Comparison of ENCODE assay signal across 8 cellular contexts in genomic region chr18:21675354-21675753, GRCh38. TPM values are rescaled to one million over a fixed set of nuclear protein-coding genes. Genes with fewer than 3 reads are reported as not detected.
DNase-seq lines count a peak whose midpoint lies in the region; ATAC-seq, FAIRE-seq and TF ChIP-seq lines count a peak whose summit lies in the region.
"Not testable (repeated sequence)": the region's sequence is repeated elsewhere in the genome, so short reads cannot be mapped to it uniquely, and the experiment has no call there.

No MANE protein-coding gene starts in this region.

- 0 out of 6 replicates have a peak, but pooled peaks of 1 of the 2 experiments have one; percentile 25 for ATAC-seq in A549
- not testable (repeated sequence) for ATAC-seq in HepG2; stimulated activated naive CD8-positive, alpha-beta T cell treated with anti-CD3 and anti-CD28 coated beads, Interleukin-15, amount 100 ng/mL, for 72 hours

- POLR2A ChIA-PET in A549 (lab: Yijun Ruan, JAX) (interaction anchor here (0.8 kb wide), 1 partner anchor 29 kb away, joined by 3 read pairs; the partner anchor contains the start of gene ABHD3), HepG2 (lab: Yijun Ruan, JAX) (interaction anchor here (1.3 kb wide), 1 partner anchor 11 kb away, joined by 3 read pairs; no protein-coding TSS in a partner anchor)

- DNase-seq in A549 (ENCODE audit: low read depth in 1 of 2, low spot score in 1 of 2) = peak in 1 of 2 experiments; percentile 24
- not testable (repeated sequence) for DNase-seq in H54 (ENCODE audit: insufficient read length, low spot score); HepG2 (ENCODE audit: low spot score)
- peak; percentile 6 for DNase-seq in NT2/D1 (ENCODE audit: low read depth, low spot score)
- peak; percentile 34 to 47 for DNase-seq in activated CD4-positive, alpha-beta T cell treated with anti-CD3 and anti-CD28 coated beads, Interleukin-2, amount 50 U/mL, for 48 hours
- DNase-seq in activated naive CD4-positive, alpha-beta T cell treated with anti-CD3 and anti-CD28 coated beads for 36 hours = peak; percentile 19
- DNase-seq in epithelial cell of esophagus (ENCODE audit: low read depth) = peak; percentile 67
- peak; percentile 4 to 34 for DNase-seq in stimulated activated naive CD8-positive, alpha-beta T cell treated with anti-CD3 and anti-CD28 coated beads, Interleukin-15, amount 100 ng/mL, for 72 hours

- in situ Hi-C loops in HepG2 (cut with HindIII; ENCODE audit: extremely low pct_ligation_motif_present, low pct_unique_long_range_greater_than_20kb) = not testable (repeated sequence)

- intact Hi-C loops in activated naive CD4-positive, alpha-beta T cell treated with anti-CD3 and anti-CD28 coated beads for 36 hours (cut with micrococcal nuclease); HepG2 (cut with micrococcal nuclease; ENCODE audit: unreplicated experiment): not testable (repeated sequence)

- H3K4me3 ChIP-seq in A549; NT2/D1 (ENCODE audit: insufficient read length, low read depth); epithelial cell of esophagus (ENCODE audit: low read length); HepG2 (replicated peaks in 1 of 3; ENCODE audit: insufficient read depth in 1 of 3, low read depth in 2 of 3, low read length in 3 of 3): not testable (repeated sequence)

- WGBS in A549 (ENCODE audit: missing lambda C conversion rate) = 46% methylated on average over 8 of the region's 8 CpGs
- WGBS in HepG2 (ENCODE audit: low lambda C conversion rate) = 92% methylated on average over 8 of the region's 8 CpGs

- CTCF ChIA-PET in A549 (lab: Yijun Ruan, JAX) = interaction anchor here (1.4 kb wide), 1 partner anchor 29 kb away, joined by 5 read pairs; the partner anchor contains the start of gene ABHD3
- CTCF ChIA-PET in activated naive CD4-positive, alpha-beta T cell treated with anti-CD3 and anti-CD28 coated beads for 36 hours (lab: Charles Lee); HepG2 (lab: Yijun Ruan, JAX; ENCODE audit: low intra/inter-chr PET ratio, low total read pairs): not testable (repeated sequence)

- H3K4me2 ChIP-seq in A549 = peak overlapping the region; percentile 56
- not testable (repeated sequence) for H3K4me2 ChIP-seq in HepG2 (ENCODE audit: low read depth, low read length)

- not testable (repeated sequence) for H3K9ac ChIP-seq in NT2/D1 (ENCODE audit: insufficient read length, low read depth); HepG2 (ENCODE audit: insufficient read depth, low read depth, low read length)

- not testable (repeated sequence) for H3K27me3 Mint-ChIP-seq in activated naive CD4-positive, alpha-beta T cell treated with anti-CD3 and anti-CD28 coated beads for 36 hours (ENCODE audit: low read depth); stimulated activated naive CD8-positive, alpha-beta T cell treated with anti-CD3 and anti-CD28 coated beads, Interleukin-15, amount 100 ng/mL, for 72 hours

- not testable (repeated sequence) for FAIRE-seq in A549 (lab: Jason Lieb, UNC); HepG2 (lab: Jason Lieb, UNC)
- peak; percentile 52 for FAIRE-seq in H54 (lab: Jason Lieb, UNC)

- not testable (repeated sequence) for TF ChIP-seq POLR2A in A549 (IDR thresholded peaks at IDR 0.05; ENCODE audit: low read length); H54 (IDR thresholded peaks at IDR 0.05; ENCODE audit: low read depth, low read length); HepG2 (IDR thresholded peaks at IDR 0.05; ENCODE audit: insufficient read depth in 1 of 2, low read depth in 2 of 2, low read length in 2 of 2)

- H3K9me3 Mint-ChIP-seq in activated naive CD4-positive, alpha-beta T cell treated with anti-CD3 and anti-CD28 coated beads for 36 hours; stimulated activated naive CD8-positive, alpha-beta T cell treated with anti-CD3 and anti-CD28 coated beads, Interleukin-15, amount 100 ng/mL, for 72 hours: not testable (repeated sequence)

- not testable (repeated sequence) for H3K9me3 ChIP-seq in A549; NT2/D1 (ENCODE audit: insufficient read depth, low read length); HepG2 (ENCODE audit: low read length)

- not testable (repeated sequence) for H3K27ac Mint-ChIP-seq in activated naive CD4-positive, alpha-beta T cell treated with anti-CD3 and anti-CD28 coated beads for 36 hours; stimulated activated naive CD8-positive, alpha-beta T cell treated with anti-CD3 and anti-CD28 coated beads, Interleukin-15, amount 100 ng/mL, for 72 hours

- 0 out of 5 replicates have a peak, but pooled peaks of 1 of the 2 experiments have one; percentile 23 for TF ChIP-seq EP300 in A549 (IDR thresholded peaks at IDR 0.05)
- not testable (repeated sequence) for TF ChIP-seq EP300 in HepG2 (IDR thresholded peaks at IDR 0.05; ENCODE audit: low read depth in 2 of 2, low read length in 2 of 2); HepG2 (CRISPR knock-in tag; IDR thresholded peaks at IDR 0.05; ENCODE audit: borderline replicate concordance)

- H3K4me1 Mint-ChIP-seq in activated naive CD4-positive, alpha-beta T cell treated with anti-CD3 and anti-CD28 coated beads for 36 hours (ENCODE audit: low read depth); stimulated activated naive CD8-positive, alpha-beta T cell treated with anti-CD3 and anti-CD28 coated beads, Interleukin-15, amount 100 ng/mL, for 72 hours: not testable (repeated sequence)

- H3K4me3 Mint-ChIP-seq in activated naive CD4-positive, alpha-beta T cell treated with anti-CD3 and anti-CD28 coated beads for 36 hours; stimulated activated naive CD8-positive, alpha-beta T cell treated with anti-CD3 and anti-CD28 coated beads, Interleukin-15, amount 100 ng/mL, for 72 hours: not testable (repeated sequence)

- H3K36me3 Mint-ChIP-seq in activated naive CD4-positive, alpha-beta T cell treated with anti-CD3 and anti-CD28 coated beads for 36 hours (ENCODE audit: low read depth) = not testable (repeated sequence)

- H3K79me2 ChIP-seq in HepG2 (ENCODE audit: insufficient read depth, low read length) = not testable (repeated sequence)

- peaks cover 12% of the 10 kb centered on the region for H3K36me3 ChIP-seq in NT2/D1 (ENCODE audit: insufficient read depth, insufficient read length, low read length)
- H3K36me3 ChIP-seq in HepG2 (replicated peaks in 1 of 2; ENCODE audit: control insufficient read depth in 1 of 2, insufficient read depth in 2 of 2, low read length in 2 of 2) = not testable (repeated sequence)

- TF ChIP-seq RAD21 in A549 (conservative IDR thresholded peaks at IDR 0.05 in 1 of 2, IDR thresholded peaks at IDR 0.05 in 1 of 2); HepG2 (CRISPR knock-in tag; IDR thresholded peaks at IDR 0.05): not testable (repeated sequence)

- TF ChIP-seq CTCF in A549 (IDR thresholded peaks at IDR 0.05); epithelial cell of esophagus (IDR thresholded peaks at IDR 0.05; ENCODE audit: insufficient read depth, low read depth, low read length, missing control alignments); HepG2 (CRISPR knock-in tag; IDR thresholded peaks at IDR 0.05): not testable (repeated sequence)

- H2AFZ ChIP-seq in HepG2 (ENCODE audit: low read length) = not testable (repeated sequence)

- not testable (repeated sequence) for BruUV-seq in HepG2 (replicated peaks; lab: Mats Ljungman, UMichigan)

- H3K27me3 ChIP-seq in NT2/D1 (ENCODE audit: insufficient read depth, insufficient read length); HepG2 (ENCODE audit: control insufficient read depth in 1 of 2, insufficient read depth in 2 of 2, low read length in 2 of 2): not testable (repeated sequence)

- H3K4me1 ChIP-seq in A549 (peaks cover 50% of the 10 kb centered on the region), HepG2 (ENCODE audit: insufficient read depth, low read length) (0 out of 2 replicates have a peak, but pooled peaks cover 12% of the 10 kb centered on the region)
- not testable (repeated sequence) for H3K4me1 ChIP-seq in NT2/D1 (ENCODE audit: insufficient read depth, insufficient read length)

- peak overlapping the region; percentile 63 to 81; a peak in 5 of 6 replicates for H3K27ac ChIP-seq in A549
- H3K27ac ChIP-seq in HepG2 (ENCODE audit: extremely low read length, insufficient read depth, low read length) = not testable (repeated sequence)

- H4K20me1 ChIP-seq in HepG2 (ENCODE audit: insufficient read depth, low read length) = not testable (repeated sequence)

RNA-seq across cellular contexts. Expression of gene ABHD3, which starts 29.2 kb away (rescaled TPM):
- polyA plus RNA-seq in A549 (2011; rRNA removed) = 24.4 and 24.7 TPM in 2 replicates
- 14.5 and 15.6 TPM in 2 replicates for polyA plus RNA-seq in A549 (2012; cell fraction: cytosol; rRNA removed)
- 15.9 and 21.2 TPM in 2 replicates for polyA plus RNA-seq in A549 (2012; cell fraction: nucleus; rRNA removed)
- 20.9 to 28.0 TPM (median 23.7 TPM) in 3 replicates for polyA plus RNA-seq in A549 (2017; fragmentation: RNase III; extraction: RNeasy Plus Mini Kit Qiagen cat#74134 plus additional on column Dnase treatment)
- polyA minus RNA-seq in A549 (2011; rRNA and poly(A)+ RNA removed) = 10.6 and 14.1 TPM in 2 replicates
- 10 to 100 TPM; 14.3 to 14.5 TPM for total RNA-seq in activated naive CD4-positive, alpha-beta T cell treated with anti-CD3 and anti-CD28 coated beads for 36 hours
- 14.2 and 32.1 TPM in 2 replicates for total RNA-seq in HepG2 (2016; rRNA removed; fragmentation: Illumina TruSeq; extraction: Trizol)
- total RNA-seq in HepG2 (2016; cell fraction: cytosol; rRNA removed; fragmentation: Illumina TruSeq; extraction: Trizol; ENCODE audit: low read depth) = 6.1 and 6.5 TPM in 2 replicates
- 12.7 and 32.7 TPM in 2 replicates for total RNA-seq in HepG2 (2016; cell fraction: insoluble cytoplasmic fraction; rRNA removed; fragmentation: Illumina TruSeq; extraction: Trizol)
- total RNA-seq in HepG2 (2016; cell fraction: membrane; rRNA removed; fragmentation: Illumina TruSeq; extraction: Trizol) = 6.4 and 8.1 TPM in 2 replicates
- 44.8 and 49.9 TPM in 2 replicates for total RNA-seq in HepG2 (2016; cell fraction: nucleus; rRNA removed; fragmentation: Illumina TruSeq; extraction: Trizol)
- polyA plus RNA-seq in HepG2 (2011; rRNA removed) = 37.3 and 40.2 TPM in 2 replicates
- 17.9 and 27.7 TPM in 2 replicates for polyA plus RNA-seq in HepG2 (2011; cell fraction: cytosol; rRNA removed)
- 33.5 and 40.4 TPM in 2 replicates for polyA plus RNA-seq in HepG2 (2011; cell fraction: nucleus; rRNA removed)
- 28.3 and 31.8 TPM in 2 replicates for polyA plus RNA-seq in HepG2 (2012)
- polyA plus RNA-seq in HepG2 (2016; cell fraction: cytosol; fragmentation: Illumina TruSeq; extraction: Trizol; ENCODE audit: low read depth) = 2.9 TPM in 2 replicates
- 14.3 and 16.5 TPM in 2 replicates for polyA plus RNA-seq in HepG2 (2016; cell fraction: insoluble cytoplasmic fraction; fragmentation: Illumina TruSeq; extraction: Trizol; ENCODE audit: low read depth)
- polyA plus RNA-seq in HepG2 (2016; cell fraction: membrane; fragmentation: Illumina TruSeq; extraction: Trizol; ENCODE audit: low read depth) = 3.8 and 5.3 TPM in 2 replicates
- 75.9 and 82.4 TPM in 2 replicates for polyA plus RNA-seq in HepG2 (2016; cell fraction: nucleus; fragmentation: Illumina TruSeq; extraction: Trizol; ENCODE audit: insufficient read depth, low read depth)
- polyA minus RNA-seq in HepG2 (2011; rRNA and poly(A)+ RNA removed; ENCODE audit: low replicate concordance) = 15.6 and 65.9 TPM in 2 replicates
- polyA minus RNA-seq in HepG2 (2011; cell fraction: cytosol; rRNA and poly(A)+ RNA removed) = 12.3 and 20.1 TPM in 2 replicates
- 36.6 and 51.0 TPM in 2 replicates for polyA minus RNA-seq in HepG2 (2011; cell fraction: nucleus; rRNA and poly(A)+ RNA removed)
